ENCODE assay signal across 8 cellular contexts in genomic region chrX:49166914-49167739, GRCh38. TPM values are rescaled to one million over a fixed set of nuclear protein-coding genes. Genes with fewer than 3 reads are reported as not detected.
DNase-seq lines count a peak whose midpoint lies in the region; ATAC-seq and TF ChIP-seq lines count a peak whose summit lies in the region.

No MANE protein-coding gene starts in this region.

- no peak for TF ChIP-seq CTCF in GM12865 (IDR thresholded peaks at IDR 0.05; ENCODE audit: insufficient read depth, low read depth, low read length, missing control alignments)
- no peak for TF ChIP-seq CTCF in ascending aorta (IDR thresholded peaks at IDR 0.05)

- H3K9me3 ChIP-seq in ascending aorta (no peaks in the 10 kb centered on the region), iPS DF 6.9 (ENCODE audit: control insufficient read depth, insufficient read depth, low read length) (no peaks in the 10 kb centered on the region), skeletal muscle tissue (ENCODE audit: control insufficient read depth in 3 of 3, low read length in 3 of 3) (no peaks in the 10 kb centered on the region)

- ATAC-seq in T-cell (replicated peaks in 1 of 4) = peak; percentile 28 to 42 (median 38)

- WGBS in iPS DF 6.9 (ENCODE audit: insufficient coverage, insufficient read length) = no CpG with 5 or more reads among the region's 35 CpGs

- peak overlapping the region; percentile 88 to 91 for H3K27ac ChIP-seq in ascending aorta
- no peak overlapping the region for H3K27ac ChIP-seq in iPS DF 6.9 (ENCODE audit: low read length)
- H3K27ac ChIP-seq in skeletal muscle tissue (ENCODE audit: low read depth, low read length) = peak overlapping the region; percentile 98

- intact Hi-C loops in ascending aorta (cut with DNase I) = loop anchor here (1.0 to 10.0 kb wide), 4 partner anchors 12 to 252 kb away; partner anchors contain the start of genes GPKOW, PIM2 and SLC35A2

- H3K36me3 Mint-ChIP-seq in T-cell = no peaks in the 10 kb centered on the region

- peak overlapping the region; percentile 51 for H3K4me3 ChIP-seq in GM12865 (ENCODE audit: low read depth, low read length)
- peak overlapping the region; percentile 39 to 58 for H3K4me3 ChIP-seq in ascending aorta
- peak overlapping the region; percentile 10; the same call in 1 of the 2 replicates for H3K4me3 ChIP-seq in iPS DF 6.9 (ENCODE audit: low read length)
- peak overlapping the region; percentile 72 to 77 (median 74) for H3K4me3 ChIP-seq in skeletal muscle tissue (ENCODE audit: low read length in 3 of 3)

- peak; percentile 62 for DNase-seq in GM12865 (ENCODE audit: low read depth)
- peak; percentile 71 for DNase-seq in HT-29 (ENCODE audit: low spot score)
- DNase-seq in T-cell = peak in 29 of 34 experiments; percentile 17 to 71 (median 47)
- DNase-seq in ascending aorta (ENCODE audit: low spot score in 2 of 2) = peak; percentile 76 to 93
- no peak for DNase-seq in iPS DF 6.9 (ENCODE audit: low read depth, low spot score)
- no peak for DNase-seq in NCI-H2171 treated with DMSO at 0.1 percent for 48 hours (lab: John Stamatoyannopoulos, UW)
- DNase-seq in DMS 273 treated with DMSO at 0.1 percent for 48 hours (lab: John Stamatoyannopoulos, UW) = no peak

- H3K36me3 ChIP-seq in ascending aorta (no peaks in the 10 kb centered on the region), iPS DF 6.9 (ENCODE audit: control insufficient read depth, insufficient read depth, low read length) (no peaks in the 10 kb centered on the region), skeletal muscle tissue (ENCODE audit: control insufficient read depth in 3 of 3, insufficient read depth in 3 of 3, low read length in 3 of 3) (no peaks in the 10 kb centered on the region)

- peak overlapping the region; percentile 72 to 86 (median 72) for H3K4me3 Mint-ChIP-seq in T-cell

- H3K27ac Mint-ChIP-seq in T-cell = peak overlapping the region; percentile 93 to 97

- peaks cover 29 to 37% (median 35%) of the 10 kb centered on the region in 3 donors for H3K4me1 Mint-ChIP-seq in T-cell

- no peaks in the 10 kb centered on the region for H3K27me3 Mint-ChIP-seq in T-cell

- peak overlapping the region; percentile 77 to 89 (median 78) for H3K9ac ChIP-seq in skeletal muscle tissue (ENCODE audit: low read depth in 1 of 3, low read length in 3 of 3)

- POLR2A ChIA-PET in T-cell (lab: Charles Lee) = interaction anchor here in 1 of 2 donors (1.7 kb wide), 1 partner anchor 24 kb away, joined by 6 read pairs; no protein-coding TSS in a partner anchor

- H3K9me3 Mint-ChIP-seq in T-cell = no peaks in the 10 kb centered on the region

- H3K4me1 ChIP-seq in ascending aorta (peaks cover 0 to 4% of the 10 kb centered on the region in 2 donors), iPS DF 6.9 (ENCODE audit: control insufficient read depth, insufficient read depth, low read length) (no peaks in the 10 kb centered on the region), skeletal muscle tissue (ENCODE audit: control insufficient read depth in 3 of 3, insufficient read depth in 3 of 3, low read length in 3 of 3) (peaks cover 16 to 18% (median 18%) of the 10 kb centered on the region in 3 donors)

- CTCF ChIA-PET in T-cell (lab: Charles Lee) = interaction anchor here in 1 of 2 donors (0.9 to 2.3 kb wide), 3 partner anchors 12 to 26 kb away, joined by 3 to 18 read pairs (median 10); no protein-coding TSS in a partner anchor

- H3K27me3 ChIP-seq in ascending aorta (no peaks in the 10 kb centered on the region), iPS DF 6.9 (ENCODE audit: control insufficient read depth, insufficient read depth, low read length) (no peaks in the 10 kb centered on the region), skeletal muscle tissue (ENCODE audit: control insufficient read depth in 3 of 3, insufficient read depth in 3 of 3, low read length in 3 of 3) (no peaks in the 10 kb centered on the region)

RNA-seq across cellular contexts. Expression of gene MAGIX, which starts 4.6 kb away (rescaled TPM):
- 12.6 and 13.6 TPM in 2 replicates for total RNA-seq in HT-29 (2014; rRNA removed; shearing (Covaris generic))
- total RNA-seq in T-cell (1 to 10 TPM in 3 of 5 donors, under 1 TPM in 2; 0.56 to 1.9 (median 1.6) TPM), ascending aorta (0.32 TPM), skeletal muscle tissue (2.1 TPM)

RNA-seq across cellular contexts. Expression of gene PLP2, which starts 4.6 kb away (rescaled TPM):
- total RNA-seq in HT-29 (2014; rRNA removed; shearing (Covaris generic)) = 27.3 and 28.1 TPM in 2 replicates
- total RNA-seq in T-cell (100 to 1,000 TPM in 4 of 5 donors, 10 to 100 TPM in 1; 85.2 to 241 (median 207) TPM), ascending aorta (51.6 TPM), skeletal muscle tissue (19.3 TPM)

RNA-seq across cellular contexts. Expression of gene PRICKLE3, which starts 19.0 kb away (rescaled TPM):
- 19.0 and 22.3 TPM in 2 replicates for total RNA-seq in HT-29 (2014; rRNA removed; shearing (Covaris generic))
- total RNA-seq in T-cell (10 to 100 TPM in 3 of 5 donors, 1 to 10 TPM in 2; 5.5 to 15.4 (median 12.6) TPM), ascending aorta (25.3 TPM), skeletal muscle tissue (2.6 TPM)

RNA-seq across cellular contexts. Expression of gene SYP, which starts 32.9 kb away (rescaled TPM):
- total RNA-seq in HT-29 (2014; rRNA removed; shearing (Covaris generic)) = 0.61 and 1.1 TPM in 2 replicates
- total RNA-seq in T-cell (under 1 TPM; 0.53 to 0.89 (median 0.70) TPM), ascending aorta (0.53 TPM), skeletal muscle tissue (1.0 TPM)

RNA-seq across cellular contexts. Expression of gene GPKOW, which starts 43.6 kb away (rescaled TPM):
- total RNA-seq in HT-29 (2014; rRNA removed; shearing (Covaris generic)) = 39.4 and 41.6 TPM in 2 replicates
- total RNA-seq in T-cell = 10 to 100 TPM; 16.5 to 25.9 (median 23.1) TPM
- 19.4 TPM for total RNA-seq in ascending aorta
- total RNA-seq in skeletal muscle tissue = 20.4 TPM

Comparison
In these comparisons a context has a peak if more than half of its experiments do, and no peak if none do; other contexts are left out.
1. DNase-seq: peak in GM12865 (single experiment), HT-29 (single experiment), T-cell (29 of 34) and ascending aorta (2 of 2); none in iPS DF 6.9 (single experiment), NCI-H2171 treated with DMSO at 0.1 percent for 48 hours (single experiment) and DMS 273 treated with DMSO at 0.1 percent for 48 hours (single experiment).
2. H3K4me3 ChIP-seq: peak in every context shown above with its lines; median percentile 74 in skeletal muscle tissue; 51 in GM12865; 48 in ascending aorta; 10 in iPS DF 6.9.